37 cellular contexts compared by ENCODE assay signal in genomic region chr9:75653750-75654149, GRCh38.
"Had no signal": no experiment of that assay in that cellular context is flagged by ENCODE, and none has a peak within 500 bp of the region (broad histone marks: within the 10 kb centered on the region; RNA-seq: fewer than 3 reads in every experiment).

No MANE protein-coding gene starts in this region.

- FAIRE-seq: astrocyte, TTC549 had no signal

- H3K9me3 ChIP-seq: adrenal gland, body of pancreas had no signal

- DNase-seq: activated B cell treated with CpG ODN at 0.5 μM for 24 hours; activated CD4-positive, alpha-beta memory T cell treated with anti-CD3 and anti-CD28 coated beads for 36 hours; activated CD4-positive, alpha-beta T cell treated with anti-CD3 and anti-CD28 coated beads for 4 hours; activated CD4-positive, alpha-beta T cell treated with anti-CD3 and anti-CD28 coated beads, Interleukin-2, amount 10 ng/mL, durations not matched to agents 24 days and 14 days; activated CD4-positive, alpha-beta T cell treated with anti-CD3 and anti-CD28 coated beads, Interleukin-2, amount 50 U/mL, for 1 hour; activated CD4-positive, alpha-beta T cell treated with anti-CD3 and anti-CD28 coated beads, Interleukin-2, amount 50 U/mL, for 4 hours; activated CD4-positive, CD25-positive, alpha-beta regulatory T cell treated with anti-CD3 and anti-CD28 coated beads, Interleukin-2, amount 50 U/mL, for 72 hours; activated CD8-positive, alpha-beta memory T cell treated with anti-CD3 and anti-CD28 coated beads, Interleukin-2, amount 50 U/mL, for 4 hours; activated CD8-positive, alpha-beta T cell treated with anti-CD3 and anti-CD28 coated beads for 36 hours; activated effector memory CD4-positive, alpha-beta T cell treated with anti-CD3 and anti-CD28 coated beads, Interleukin-2, amount 50 U/mL, for 16 hours; activated gamma-delta T cell treated with Interleukin-2 at 50 U/mL for 16 hours; activated naive CD4-positive, alpha-beta T cell; activated naive CD4-positive, alpha-beta T cell treated with anti-CD3 and anti-CD28 coated beads for 36 hours; activated naive CD4-positive, alpha-beta T cell treated with anti-CD3 and anti-CD28 coated beads, Interleukin-2, amount 50 U/mL, for 16 hours; activated naive CD8-positive, alpha-beta T cell treated with anti-CD3 and anti-CD28 coated beads for 36 hours; activated T-cell treated with anti-CD3 and anti-CD28 coated beads for 4 hours; activated T-cell treated with anti-CD3 and anti-CD28 coated beads, Interleukin-2, amount 50 U/mL, for 1 hour; activated T-cell treated with anti-CD3 and anti-CD28 coated beads, Interleukin-2, amount 50 U/mL, for 4 hours; activated T-cell treated with anti-CD3 and anti-CD28 coated beads, Interleukin-2, amount 50 U/mL, for 72 hours; adrenal gland; amniotic stem cell; aorta; body of pancreas; brain microvascular endothelial cell; central memory CD4-positive, alpha-beta T cell; T-helper 1 cell; T-helper 2 cell; T-helper 9 cell had no signal

- H3K4me3 Mint-ChIP-seq: activated B cell treated with CpG ODN at 0.5 μM for 24 hours; activated CD4-positive, alpha-beta memory T cell treated with anti-CD3 and anti-CD28 coated beads for 36 hours; activated CD4-positive, alpha-beta T cell treated with anti-CD3 and anti-CD28 coated beads, Interleukin-2, amount 10 ng/mL, durations not matched to agents 24 days and 14 days; activated CD8-positive, alpha-beta T cell treated with anti-CD3 and anti-CD28 coated beads for 36 hours; activated naive CD4-positive, alpha-beta T cell treated with anti-CD3 and anti-CD28 coated beads for 36 hours; activated naive CD8-positive, alpha-beta T cell treated with anti-CD3 and anti-CD28 coated beads for 36 hours; activated T-cell treated with anti-CD3 and anti-CD28 coated beads, Interleukin-2, amount 50 U/mL, for 4 hours; activated T-cell treated with anti-CD3 and anti-CD28 coated beads, Interleukin-2, amount 50 U/mL, for 72 hours; activated T-helper 1 cell treated with anti-CD3 and anti-CD28 coated beads, Interleukin-12 subunit alpha, Interleukin-12 subunit beta, Interleukin-2, Interleukin-4 antibody, amounts not matched to agents 30 ng/mL and 10 ng/mL and 1 ng/mL, durations not matched to agents 14 hours and 24 hours and 36 hours; activated T-helper 17 cell treated with anti-CD3 and anti-CD28 coated beads, Interleukin-2, amount 50 U/mL, for 72 hours; T-helper 1 cell treated with Interleukin-12 subunit alpha and Interleukin-12 subunit beta and Interleukin-4 antibody, amounts not matched to agents 30 μg/mL and 1 μg/mL, for 36 hours; T-helper 2 cell treated with Interferon-gamma antibody and Interleukin-4, amounts not matched to agents 5 μg/mL and 100 μg/mL, for 36 hours had no signal

- H3K27me3 ChIP-seq: adrenal gland, body of pancreas, brain microvascular endothelial cell, breast epithelium had no signal

- H3K27me3 Mint-ChIP-seq: activated B cell treated with CpG ODN at 0.5 μM for 24 hours; activated CD4-positive, alpha-beta memory T cell treated with anti-CD3 and anti-CD28 coated beads for 36 hours had no signal

- H3K4me1 Mint-ChIP-seq: activated B cell treated with CpG ODN at 0.5 μM for 24 hours; activated CD4-positive, alpha-beta T cell treated with anti-CD3 and anti-CD28 coated beads, Interleukin-2, amount 10 ng/mL, durations not matched to agents 24 days and 14 days; activated T-helper 17 cell treated with anti-CD3 and anti-CD28 coated beads, Interleukin-2, amount 50 U/mL, for 72 hours had no signal

- H3K27ac ChIP-seq: adrenal gland, body of pancreas, brain microvascular endothelial cell, breast epithelium, VCaP had no signal

- ATAC-seq: activated CD8-positive, alpha-beta T cell treated with anti-CD3 and anti-CD28 coated beads for 36 hours; activated naive CD4-positive, alpha-beta T cell treated with anti-CD3 and anti-CD28 coated beads, Interleukin-2, amount 50 U/mL, for 72 hours; activated T-cell treated with anti-CD3 and anti-CD28 coated beads, Interleukin-2, amount 50 U/mL, for 4 hours; activated T-cell treated with anti-CD3 and anti-CD28 coated beads, Interleukin-2, amount 50 U/mL, for 72 hours; activated T-helper 17 cell treated with anti-CD3 and anti-CD28 coated beads, Interleukin-2, amount 50 U/mL, for 72 hours; body of pancreas had no signal

- H3K36me3 Mint-ChIP-seq: activated CD4-positive, alpha-beta memory T cell treated with anti-CD3 and anti-CD28 coated beads for 36 hours; activated naive CD4-positive, alpha-beta T cell treated with anti-CD3 and anti-CD28 coated beads, Interleukin-2, amount 50 U/mL, for 72 hours; activated naive CD8-positive, alpha-beta T cell treated with anti-CD3 and anti-CD28 coated beads for 36 hours had no signal

- H3K4me1 ChIP-seq: adrenal gland, body of pancreas, breast epithelium had no signal

- H3K9me3 Mint-ChIP-seq: activated B cell treated with CpG ODN at 0.5 μM for 24 hours; activated CD4-positive, alpha-beta memory T cell treated with anti-CD3 and anti-CD28 coated beads for 36 hours; activated CD4-positive, alpha-beta T cell treated with anti-CD3 and anti-CD28 coated beads, Interleukin-2, amount 10 ng/mL, durations not matched to agents 24 days and 14 days; activated CD8-positive, alpha-beta T cell treated with anti-CD3 and anti-CD28 coated beads for 36 hours; activated naive CD4-positive, alpha-beta T cell treated with anti-CD3 and anti-CD28 coated beads for 36 hours; activated naive CD4-positive, alpha-beta T cell treated with anti-CD3 and anti-CD28 coated beads, Interleukin-2, amount 50 U/mL, for 72 hours; activated naive CD8-positive, alpha-beta T cell treated with anti-CD3 and anti-CD28 coated beads for 36 hours; activated T-cell treated with anti-CD3 and anti-CD28 coated beads, Interleukin-2, amount 50 U/mL, for 4 hours; activated T-cell treated with anti-CD3 and anti-CD28 coated beads, Interleukin-2, amount 50 U/mL, for 72 hours; activated T-helper 1 cell treated with anti-CD3 and anti-CD28 coated beads, Interleukin-12 subunit alpha, Interleukin-12 subunit beta, Interleukin-2, Interleukin-4 antibody, amounts not matched to agents 30 ng/mL and 10 ng/mL and 1 ng/mL, durations not matched to agents 14 hours and 24 hours and 36 hours; activated T-helper 17 cell treated with anti-CD3 and anti-CD28 coated beads, Interleukin-2, amount 50 U/mL, for 72 hours; T-helper 1 cell treated with Interleukin-12 subunit alpha and Interleukin-12 subunit beta and Interleukin-4 antibody, amounts not matched to agents 30 μg/mL and 1 μg/mL, for 36 hours; T-helper 2 cell treated with Interferon-gamma antibody and Interleukin-4, amounts not matched to agents 5 μg/mL and 100 μg/mL, for 36 hours had no signal

- H3K27ac Mint-ChIP-seq: activated B cell treated with CpG ODN at 0.5 μM for 24 hours; activated CD4-positive, alpha-beta memory T cell treated with anti-CD3 and anti-CD28 coated beads for 36 hours; activated CD4-positive, alpha-beta T cell treated with anti-CD3 and anti-CD28 coated beads, Interleukin-2, amount 10 ng/mL, durations not matched to agents 24 days and 14 days; activated CD8-positive, alpha-beta T cell treated with anti-CD3 and anti-CD28 coated beads for 36 hours; activated naive CD4-positive, alpha-beta T cell treated with anti-CD3 and anti-CD28 coated beads for 36 hours; activated naive CD4-positive, alpha-beta T cell treated with anti-CD3 and anti-CD28 coated beads, Interleukin-2, amount 50 U/mL, for 72 hours; activated naive CD8-positive, alpha-beta T cell treated with anti-CD3 and anti-CD28 coated beads for 36 hours; activated T-cell treated with anti-CD3 and anti-CD28 coated beads, Interleukin-2, amount 50 U/mL, for 72 hours; activated T-helper 1 cell treated with anti-CD3 and anti-CD28 coated beads, Interleukin-12 subunit alpha, Interleukin-12 subunit beta, Interleukin-2, Interleukin-4 antibody, amounts not matched to agents 30 ng/mL and 10 ng/mL and 1 ng/mL, durations not matched to agents 14 hours and 24 hours and 36 hours; activated T-helper 17 cell treated with anti-CD3 and anti-CD28 coated beads, Interleukin-2, amount 50 U/mL, for 72 hours; T-helper 1 cell treated with Interleukin-12 subunit alpha and Interleukin-12 subunit beta and Interleukin-4 antibody, amounts not matched to agents 30 μg/mL and 1 μg/mL, for 36 hours; T-helper 2 cell treated with Interferon-gamma antibody and Interleukin-4, amounts not matched to agents 5 μg/mL and 100 μg/mL, for 36 hours had no signal

- H3K4me3 ChIP-seq: adrenal gland, body of pancreas, breast epithelium had no signal

- H3K36me3 ChIP-seq: adrenal gland, brain microvascular endothelial cell, breast epithelium had no signal
